1 cellular context compared by ENCODE assay signal in the genomic region with DNA sequence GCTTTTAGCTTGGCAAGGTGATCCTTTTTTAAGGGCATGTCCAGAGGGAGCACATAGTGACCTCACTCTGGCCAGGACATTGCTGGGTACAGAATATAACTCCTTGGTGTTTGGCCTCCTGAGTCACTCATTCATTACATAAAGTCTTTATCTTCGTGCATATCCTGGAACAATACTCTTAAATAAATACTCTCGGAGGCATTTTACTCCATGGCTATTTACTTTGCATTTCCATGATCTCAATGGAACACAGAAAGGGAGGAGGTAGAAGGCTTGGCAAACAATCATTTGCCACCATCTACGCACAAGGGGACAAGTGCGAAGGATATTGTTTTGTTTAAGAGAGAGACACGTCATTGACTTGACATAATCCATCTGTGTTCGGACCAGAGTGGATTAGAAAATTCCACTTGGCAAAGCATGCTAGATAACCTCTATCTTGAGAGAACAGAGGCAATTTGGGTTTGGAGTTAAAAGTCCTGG.
A peak's percentile ranks its signal among the peaks of the same experiment; 100 is the strongest.
TF ChIP-seq lines count a peak whose summit lies in the region.

No MANE protein-coding gene starts in this region.

TF ChIP-seq in HepG2, 621 proteins besides CTCF, POLR2A, EP300 and RAD21 (continued from another document):
- TF ChIP-seq HMGXB3 (CRISPR knock-in tag; IDR thresholded peaks at IDR 0.05; ENCODE audit: borderline replicate concordance) (no peak), ARID5B (CRISPR knock-in tag; IDR thresholded peaks at IDR 0.05) (0 out of 2 replicates have a peak, but pooled peaks have one; percentile 9)
